7 cellular contexts compared by ENCODE assay signal in genomic region chr4:70534886-70535285, GRCh38. TPM values are rescaled to one million over a fixed set of nuclear protein-coding genes. Genes with fewer than 3 reads are reported as not detected.
"Had no signal": no experiment of that assay in that cellular context is flagged by ENCODE, and none has a peak within 500 bp of the region (broad histone marks: within the 10 kb centered on the region; RNA-seq: fewer than 3 reads in every experiment).

No MANE protein-coding gene starts in this region.

RNA-seq across cellular contexts. Expression of gene AMTN, which starts 16.5 kb away (rescaled TPM):
- polyA plus RNA-seq: hepatocyte; immature natural killer cell; keratinocyte; liver; lung; mammary epithelial cell; naive thymus-derived CD4-positive, alpha-beta T cell had no signal

RNA-seq across cellular contexts. Expression of gene AMBN, which starts 57.2 kb away (rescaled TPM):
- polyA plus RNA-seq: hepatocyte; immature natural killer cell; keratinocyte; liver; lung; mammary epithelial cell; naive thymus-derived CD4-positive, alpha-beta T cell had no signal
